Comparison of ENCODE assay signal across 17 cellular contexts in genomic region chr12:51365276-51365675, GRCh38. TPM values are rescaled to one million over a fixed set of nuclear protein-coding genes. Genes with fewer than 3 reads are reported as not detected.
DNase-seq lines count a peak whose midpoint lies in the region; ATAC-seq lines count a peak whose summit lies in the region.
"Had no signal": no experiment of that assay in that cellular context is flagged by ENCODE, and none has a peak within 500 bp of the region (broad histone marks: within the 10 kb centered on the region; RNA-seq: fewer than 3 reads in every experiment).

No MANE protein-coding gene starts in this region.

- H3K23ac ChIP-seq in trophoblast cell (ENCODE audit: low read length): no peak overlapping the region

- CTCF ChIA-PET in activated naive CD4-positive, alpha-beta T cell treated with anti-CD3 and anti-CD28 coated beads, Interleukin-2, amount 10 ng/mL, durations not matched to agents 7 days and 5 days (lab: Charles Lee): no interaction called here

- no peaks in the 10 kb centered on the region for H3K79me2 ChIP-seq in trophoblast cell (ENCODE audit: control insufficient read depth, insufficient read depth, low read length, poor library complexity)

- no peaks in the 10 kb centered on the region for H3K27me3 ChIP-seq in trophoblast cell (ENCODE audit: insufficient read depth, low read length)
- H3K27me3 ChIP-seq in effector memory CD4-positive, alpha-beta T cell (replicated peaks; ENCODE audit: control insufficient read depth, insufficient read depth, low read length, poor library complexity, severe bottlenecking): no peaks in the 10 kb centered on the region

- H3K36me3 ChIP-seq in trophoblast cell (ENCODE audit: control insufficient read depth in 1 of 2, insufficient read depth in 2 of 2, low read length in 2 of 2): peaks cover 60 to 71% of the 10 kb centered on the region in 2 experiments
- peaks cover 3% of the 10 kb centered on the region for H3K36me3 ChIP-seq in effector memory CD4-positive, alpha-beta T cell (ENCODE audit: control insufficient read depth, insufficient read depth, low read length)
- H3K36me3 ChIP-seq: BLaER1, HAP-1 had no signal

- H3K79me1 ChIP-seq in trophoblast cell (ENCODE audit: low read length): peaks cover 19% of the 10 kb centered on the region

- peak overlapping the region; percentile 11 for H3K18ac ChIP-seq in trophoblast cell (ENCODE audit: low read length)

- no peaks in the 10 kb centered on the region for H3K27me3 Mint-ChIP-seq in activated naive CD4-positive, alpha-beta T cell treated with anti-CD3 and anti-CD28 coated beads, Interleukin-2, amount 50 U/mL, for 24 hours
- H3K27me3 Mint-ChIP-seq in activated naive CD4-positive, alpha-beta T cell treated with anti-CD3 and anti-CD28 coated beads, Interleukin-2, amount 10 ng/mL, durations not matched to agents 7 days and 5 days: peaks cover 9% of the 10 kb centered on the region
- H3K27me3 Mint-ChIP-seq: CD4-positive, alpha-beta memory T cell had no signal

- H3K4me2 ChIP-seq in trophoblast cell (ENCODE audit: low read length): no peak overlapping the region
- H3K4me2 ChIP-seq: BLaER1 had no signal

- peaks cover 34% of the 10 kb centered on the region for H3K4me1 Mint-ChIP-seq in activated naive CD4-positive, alpha-beta T cell treated with anti-CD3 and anti-CD28 coated beads, Interleukin-2, amount 50 U/mL, for 24 hours
- H3K4me1 Mint-ChIP-seq in activated naive CD4-positive, alpha-beta T cell treated with anti-CD3 and anti-CD28 coated beads, Interleukin-2, amount 10 ng/mL, durations not matched to agents 7 days and 5 days: peaks cover 45% of the 10 kb centered on the region

- H2AFZ ChIP-seq in trophoblast cell (ENCODE audit: insufficient read depth, low read length, poor library complexity): no peak overlapping the region
- H2AFZ ChIP-seq: GM23248 had no signal

- H3K9me3 ChIP-seq in trophoblast cell (ENCODE audit: insufficient read depth, low read depth, low read length): peaks cover 1% of the 10 kb centered on the region
- no peaks in the 10 kb centered on the region for H3K9me3 ChIP-seq in effector memory CD4-positive, alpha-beta T cell (ENCODE audit: control insufficient read depth, low read length)
- H3K9me3 ChIP-seq: BLaER1, HAP-1 had no signal

- H3K4me3 ChIP-seq in trophoblast cell (ENCODE audit: low read depth, low read length): no peak overlapping the region
- no peak overlapping the region for H3K4me3 ChIP-seq in effector memory CD4-positive, alpha-beta T cell (ENCODE audit: insufficient read depth, low read depth, low read length, poor library complexity, severe bottlenecking)
- H3K4me3 ChIP-seq: BLaER1, GM23248, HAP-1 had no signal

- peak overlapping the region; percentile 59 for H3K27ac Mint-ChIP-seq in activated naive CD4-positive, alpha-beta T cell treated with anti-CD3 and anti-CD28 coated beads, Interleukin-2, amount 50 U/mL, for 24 hours
- no peak overlapping the region for H3K27ac Mint-ChIP-seq in activated naive CD4-positive, alpha-beta T cell treated with anti-CD3 and anti-CD28 coated beads, Interleukin-2, amount 10 ng/mL, durations not matched to agents 7 days and 5 days
- H3K27ac Mint-ChIP-seq: CD14-positive monocyte had no signal

- H3K4me1 ChIP-seq in trophoblast cell (ENCODE audit: control insufficient read depth in 1 of 2, insufficient read depth in 2 of 2, low read length in 2 of 2): peaks cover 22 to 24% of the 10 kb centered on the region in 2 experiments
- peaks cover 21% of the 10 kb centered on the region for H3K4me1 ChIP-seq in effector memory CD4-positive, alpha-beta T cell (ENCODE audit: control insufficient read depth, insufficient read depth, low read length, poor library complexity, severe bottlenecking)
- H3K4me1 ChIP-seq: HAP-1 had no signal

- peaks cover 7% of the 10 kb centered on the region for H3K36me3 Mint-ChIP-seq in activated naive CD4-positive, alpha-beta T cell treated with anti-CD3 and anti-CD28 coated beads, Interleukin-2, amount 50 U/mL, for 24 hours
- peaks cover 30% of the 10 kb centered on the region for H3K36me3 Mint-ChIP-seq in activated naive CD4-positive, alpha-beta T cell treated with anti-CD3 and anti-CD28 coated beads, Interleukin-2, amount 10 ng/mL, durations not matched to agents 7 days and 5 days

- H3K27ac ChIP-seq in trophoblast cell (ENCODE audit: low read depth, low read length): no peak overlapping the region
- H3K27ac ChIP-seq in substantia nigra (ENCODE audit: low read depth, low read length, poor library complexity, severe bottlenecking): peak overlapping the region; percentile 91
- H3K27ac ChIP-seq in effector memory CD4-positive, alpha-beta T cell (ENCODE audit: insufficient read depth, low read length, poor library complexity, severe bottlenecking): no peak overlapping the region
- H3K27ac ChIP-seq: BLaER1, GM23248, HL-60 had no signal

- H3K4ac ChIP-seq in trophoblast cell (ENCODE audit: low read depth, low read length): no peak overlapping the region

- H3K9ac ChIP-seq in trophoblast cell (ENCODE audit: low read length): no peak overlapping the region
- H3K9ac ChIP-seq: BLaER1, GM23248 had no signal

- no peak overlapping the region for H2BK5ac ChIP-seq in trophoblast cell (ENCODE audit: low read depth, low read length, poor library complexity)

- H2BK12ac ChIP-seq in trophoblast cell (ENCODE audit: low read length): no peak overlapping the region

- no peak for ATAC-seq in GM21619 (IDR thresholded peaks at IDR 0.05; ENCODE audit: unreplicated experiment)

- H4K12ac ChIP-seq in trophoblast cell (ENCODE audit: low read depth, low read length): no peak overlapping the region

- no peaks in the 10 kb centered on the region for H3K9me3 Mint-ChIP-seq in activated naive CD4-positive, alpha-beta T cell treated with anti-CD3 and anti-CD28 coated beads, Interleukin-2, amount 50 U/mL, for 24 hours
- no peaks in the 10 kb centered on the region for H3K9me3 Mint-ChIP-seq in activated naive CD4-positive, alpha-beta T cell treated with anti-CD3 and anti-CD28 coated beads, Interleukin-2, amount 10 ng/mL, durations not matched to agents 7 days and 5 days
- H3K9me3 Mint-ChIP-seq: CD4-positive, alpha-beta memory T cell had no signal

- H4K91ac ChIP-seq in trophoblast cell (ENCODE audit: low read depth, low read length): no peak overlapping the region

- WGBS in trophoblast cell (ENCODE audit: extremely low coverage, insufficient coverage, insufficient read length): no CpG with 5 or more reads among the region's 10 CpGs

- H3K4me3 Mint-ChIP-seq in activated naive CD4-positive, alpha-beta T cell treated with anti-CD3 and anti-CD28 coated beads, Interleukin-2, amount 50 U/mL, for 24 hours: no peak overlapping the region
- no peak overlapping the region for H3K4me3 Mint-ChIP-seq in activated naive CD4-positive, alpha-beta T cell treated with anti-CD3 and anti-CD28 coated beads, Interleukin-2, amount 10 ng/mL, durations not matched to agents 7 days and 5 days
- H3K4me3 Mint-ChIP-seq: CD14-positive monocyte; CD4-positive, alpha-beta memory T cell had no signal

- no peak overlapping the region for H4K8ac ChIP-seq in trophoblast cell (ENCODE audit: low read depth, low read length)

- no peak for DNase-seq in activated naive CD4-positive, alpha-beta T cell treated with anti-CD3 and anti-CD28 coated beads, Interleukin-2, amount 10 ng/mL, durations not matched to agents 7 days and 5 days
- DNase-seq in trophoblast cell (no peak), substantia nigra (lab: John Stamatoyannopoulos, UW) (no peak)
- no peak for DNase-seq in effector memory CD4-positive, alpha-beta T cell
- DNase-seq in stimulated activated CD4-positive, alpha-beta T cell treated with anti-CD3 and anti-CD28 coated beads, Interleukin-15, amount 100 ng/mL, for 24 hours: no peak
- DNase-seq: 8988T; CD4-positive, alpha-beta memory T cell; DMS153; DMS79; GF-D8; GM23248 had no signal

- no peak overlapping the region for H2AK5ac ChIP-seq in trophoblast cell (ENCODE audit: low read length)

- no peak overlapping the region for H2BK120ac ChIP-seq in trophoblast cell (ENCODE audit: insufficient read depth, low read length, poor library complexity)

- H3K14ac ChIP-seq in trophoblast cell (ENCODE audit: low read length): no peak overlapping the region

RNA-seq across cellular contexts. Expression of gene CELA1, which starts 18.8 kb away (rescaled TPM):
- polyA plus RNA-seq in trophoblast cell (2013): not detected in 2 replicates
- polyA plus RNA-seq: GM23248 had no signal

RNA-seq across cellular contexts. Expression of gene GALNT6, which starts 25.9 kb away (rescaled TPM):
- polyA plus RNA-seq in trophoblast cell (2013): 65.5 and 68.0 TPM in 2 replicates

RNA-seq across cellular contexts. Expression of gene BIN2, which starts 41.3 kb away (rescaled TPM):
- polyA plus RNA-seq in trophoblast cell (2013): 1.5 and 1.6 TPM in 2 replicates
- polyA plus RNA-seq: GM23248 had no signal

RNA-seq across cellular contexts. Expression of gene SLC4A8, which starts 59.4 kb away (rescaled TPM):
- polyA plus RNA-seq in trophoblast cell (2013): 46.9 and 48.0 TPM in 2 replicates
